In the genomic region with DNA sequence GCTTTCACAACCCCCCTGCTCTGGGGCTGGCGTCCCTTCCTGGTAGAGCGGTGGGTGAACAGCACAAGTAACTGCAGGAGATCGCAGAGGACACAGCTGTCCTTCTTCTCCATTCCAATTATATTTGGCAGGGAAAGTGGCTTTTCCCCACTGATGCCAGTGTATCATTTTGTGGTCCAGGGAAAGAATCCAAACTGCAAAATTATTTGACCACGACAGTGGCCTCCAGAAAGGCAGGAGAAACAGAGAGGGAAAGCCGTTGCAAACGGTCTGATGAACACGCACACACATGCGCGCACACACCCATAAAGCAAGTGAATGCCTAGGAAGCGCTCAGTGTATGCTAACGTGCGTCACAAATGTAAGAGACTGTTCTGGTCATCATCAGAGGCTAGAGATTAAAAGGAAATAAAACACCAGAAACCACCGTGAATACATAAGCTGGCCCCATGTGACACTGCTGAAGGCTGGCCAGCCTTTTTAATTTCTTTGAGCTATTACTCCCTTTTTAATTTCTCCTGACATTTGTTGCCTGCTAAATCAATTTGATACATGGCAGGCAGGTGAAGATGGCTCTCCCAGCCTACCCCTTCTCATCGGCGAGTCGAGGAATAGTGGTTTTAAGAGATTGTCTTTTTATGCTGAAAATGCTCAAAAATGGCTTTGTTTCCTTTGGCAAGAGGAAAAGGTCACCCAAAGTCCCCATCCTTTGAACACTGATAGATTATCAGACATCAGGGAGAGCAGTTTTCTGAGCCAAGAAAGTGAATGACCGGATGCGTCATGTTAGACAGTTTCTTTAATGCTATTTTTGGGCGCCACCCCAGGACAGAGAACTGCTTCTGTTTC, we compare ENCODE assay signal across 26 cellular contexts. TPM values are rescaled to one million over a fixed set of nuclear protein-coding genes. Genes with fewer than 3 reads are reported as not detected.
DNase-seq lines count a peak whose midpoint lies in the region; ATAC-seq and TF ChIP-seq lines count a peak whose summit lies in the region.
"Had no signal": no experiment of that assay in that cellular context is flagged by ENCODE, and none has a peak within 500 bp of the region (broad histone marks: within the 10 kb centered on the region; RNA-seq: fewer than 3 reads in every experiment).

No MANE protein-coding gene starts in this region.

- no peak overlapping the region for H3K4me3 Mint-ChIP-seq in type B pancreatic cell
- H3K4me3 Mint-ChIP-seq: activated CD8-positive, alpha-beta T cell treated with anti-CD3 and anti-CD28 coated beads, Interleukin-2, amount 10 ng/mL, durations not matched to agents 7 days and 5 days; activated naive CD8-positive, alpha-beta T cell treated with anti-CD3 and anti-CD28 coated beads for 36 hours; CD4-positive, alpha-beta memory T cell; HFFc6; neural progenitor cell had no signal

- peaks cover 8% of the 10 kb centered on the region for H3K4me1 Mint-ChIP-seq in type B pancreatic cell (ENCODE audit: unreplicated experiment)
- H3K4me1 Mint-ChIP-seq: activated naive CD8-positive, alpha-beta T cell treated with anti-CD3 and anti-CD28 coated beads for 36 hours; CD4-positive, alpha-beta memory T cell had no signal

- H3K27me3 ChIP-seq in right atrium auricular region (no peaks in the 10 kb centered on the region), left lung (peaks cover 0 to 25% of the 10 kb centered on the region in 2 donors)
- H3K27me3 ChIP-seq: vagina had no signal

- H3K9me3 ChIP-seq in right atrium auricular region, result no peaks in the 10 kb centered on the region
- no peaks in the 10 kb centered on the region for H3K9me3 ChIP-seq in left lung
- H3K9me3 ChIP-seq: mucosa of descending colon, sigmoid colon, thoracic aorta, vagina had no signal

- no peak overlapping the region for H3K27ac Mint-ChIP-seq in type B pancreatic cell
- H3K27ac Mint-ChIP-seq: activated CD8-positive, alpha-beta T cell treated with anti-CD3 and anti-CD28 coated beads, Interleukin-2, amount 10 ng/mL, durations not matched to agents 7 days and 5 days; activated naive CD8-positive, alpha-beta T cell treated with anti-CD3 and anti-CD28 coated beads for 36 hours; HFFc6; neural progenitor cell had no signal

- no peaks in the 10 kb centered on the region for H3K36me3 ChIP-seq in right atrium auricular region
- no peaks in the 10 kb centered on the region for H3K36me3 ChIP-seq in left lung
- H3K36me3 ChIP-seq: neural progenitor cell, sigmoid colon, thoracic aorta, vagina had no signal

- DNase-seq in right atrium auricular region (ENCODE audit: low spot score), result peak; percentile 43
- DNase-seq in Right ventricle myocardium inferior (ENCODE audit: missing footprints), result no peak
- DNase-seq in amniotic epithelial cell (ENCODE audit: low read depth), result peak; percentile 1
- DNase-seq in foreskin melanocyte, result peak; percentile 1
- DNase-seq in type B pancreatic cell (ENCODE audit: extremely low spot score, unreplicated experiment), result peak; percentile 22
- no peak for DNase-seq in NCI-H1048 (lab: John Stamatoyannopoulos, UW)
- no peak for DNase-seq in stimulated activated CD4-positive, alpha-beta T cell treated with anti-CD3 and anti-CD28 coated beads, Interleukin-1b, Interleukin-23, amount 100 ng/mL, for 48 hours
- no peak for DNase-seq in left lung
- DNase-seq: activated CD8-positive, alpha-beta T cell treated with anti-CD3 and anti-CD28 coated beads, Interleukin-2, amount 10 ng/mL, durations not matched to agents 7 days and 5 days; activated effector memory CD4-positive, alpha-beta T cell treated with anti-CD3 and anti-CD28 coated beads, Interleukin-2, amount 50 U/mL, for 16 hours; activated naive CD8-positive, alpha-beta T cell treated with anti-CD3 and anti-CD28 coated beads for 36 hours; activated T-cell treated with anti-CD3 and anti-CD28 coated beads for 4 hours; CD4-positive, alpha-beta memory T cell; HFFc6; mucosa of descending colon; NCI-H2029 treated with DMSO at 0.1 percent for 48 hours; NCI-H226; NCI-H774; posterior cingulate gyrus; RPMI8226; sigmoid colon; stimulated activated CD4-positive, alpha-beta T cell treated with anti-CD3 and anti-CD28 coated beads, Interleukin-15, amount 100 ng/mL, for 24 hours; stimulated activated naive CD4-positive, alpha-beta T cell had no signal

- ATAC-seq in Right ventricle myocardium inferior (no peak), left lung (no peak)
- ATAC-seq: activated CD8-positive, alpha-beta T cell treated with anti-CD3 and anti-CD28 coated beads, Interleukin-2, amount 10 ng/mL, durations not matched to agents 7 days and 5 days; mucosa of descending colon had no signal

- no peaks in the 10 kb centered on the region for H3K36me3 Mint-ChIP-seq in type B pancreatic cell
- H3K36me3 Mint-ChIP-seq: activated naive CD8-positive, alpha-beta T cell treated with anti-CD3 and anti-CD28 coated beads for 36 hours; CD4-positive, alpha-beta memory T cell; neural progenitor cell had no signal

- H3K4me1 ChIP-seq in right atrium auricular region (no peaks in the 10 kb centered on the region), left lung (no peaks in the 10 kb centered on the region)
- H3K4me1 ChIP-seq: neural progenitor cell, vagina had no signal

- H3K27ac ChIP-seq in right atrium auricular region, result no peak overlapping the region
- no peak overlapping the region for H3K27ac ChIP-seq in left lung
- H3K27ac ChIP-seq: neural progenitor cell, sigmoid colon, thoracic aorta, vagina had no signal

- intact Hi-C loops in Right ventricle myocardium inferior (cut with DNase I) (no loop called here), left lung (cut with DNase I) (no loop called here)

- H3K27me3 Mint-ChIP-seq in type B pancreatic cell, result peaks cover 38% of the 10 kb centered on the region

- H3K9me3 Mint-ChIP-seq in type B pancreatic cell, result no peaks in the 10 kb centered on the region
- H3K9me3 Mint-ChIP-seq: activated naive CD8-positive, alpha-beta T cell treated with anti-CD3 and anti-CD28 coated beads for 36 hours; HFFc6 had no signal

- TF ChIP-seq CTCF in right atrium auricular region (IDR thresholded peaks at IDR 0.05) (no peak), type B pancreatic cell (conservative IDR thresholded peaks at IDR 0.05) (no peak), left lung (IDR thresholded peaks at IDR 0.05) (no peak)

- H3K4me3 ChIP-seq in right atrium auricular region (no peak overlapping the region), left lung (no peak overlapping the region)
- H3K4me3 ChIP-seq: mucosa of descending colon, neural progenitor cell, sigmoid colon, thoracic aorta, vagina had no signal

RNA-seq across cellular contexts. Expression of a gene that starts 54.2 kb away (rescaled TPM):
- total RNA-seq in right atrium auricular region (10 to 100 TPM; 12.2 to 14.1 TPM), Right ventricle myocardium inferior (23.3 TPM), type B pancreatic cell (ENCODE audit: low replicate concordance) (21.1 and 25.0 TPM in 2 replicates), left lung (10 to 100 TPM; 25.1 to 30.8 TPM)

Comparison
In these comparisons a context has a peak if more than half of its experiments do, and no peak if none do; other contexts are left out.
1. DNase-seq: peak in right atrium auricular region (single experiment), amniotic epithelial cell (single experiment), foreskin melanocyte (single experiment) and type B pancreatic cell (single experiment); none in Right ventricle myocardium inferior (single experiment), NCI-H1048 (single experiment), stimulated activated CD4-positive, alpha-beta T cell treated with anti-CD3 and anti-CD28 coated beads, Interleukin-1b, Interleukin-23, amount 100 ng/mL, for 48 hours (single experiment) and left lung (0 of 2).